12 cellular contexts compared by ENCODE assay signal in the genomic region with DNA sequence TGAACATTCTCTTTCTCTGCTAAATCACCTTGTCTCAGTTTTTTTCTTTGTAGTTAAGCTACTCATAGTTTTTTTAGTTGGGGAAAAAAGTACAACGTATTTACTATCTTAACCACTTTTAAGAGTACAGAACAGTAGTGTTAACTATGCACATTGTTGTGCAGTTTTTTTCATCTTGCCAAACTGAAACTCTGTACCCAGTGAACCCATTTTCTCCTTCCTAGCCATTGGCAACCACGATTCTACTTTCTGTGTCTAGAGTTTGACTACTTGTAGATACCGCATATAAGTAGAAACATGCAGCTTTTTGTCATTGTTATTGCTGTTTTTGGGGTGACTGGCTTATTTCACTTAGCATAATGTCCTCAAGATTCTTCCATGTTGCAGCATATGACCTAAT. TPM values are rescaled to one million over a fixed set of nuclear protein-coding genes. Genes with fewer than 3 reads are reported as not detected.
DNase-seq lines count a peak whose midpoint lies in the region; ATAC-seq and TF ChIP-seq lines count a peak whose summit lies in the region.
"Had no signal": no experiment of that assay in that cellular context is flagged by ENCODE, and none has a peak within 500 bp of the region (broad histone marks: within the 10 kb centered on the region; RNA-seq: fewer than 3 reads in every experiment).

No MANE protein-coding gene starts in this region.

- peaks cover 55% of the 10 kb centered on the region for H3K36me3 Mint-ChIP-seq in activated CD4-positive, alpha-beta T cell treated with anti-CD3 and anti-CD28 coated beads, Interleukin-2, amount 10 ng/mL, durations not matched to agents 24 days and 14 days (ENCODE audit: low read depth)
- H3K36me3 Mint-ChIP-seq in activated T-helper 17 cell treated with anti-CD3 and anti-CD28 coated beads, Interleukin-2, amount 50 U/mL, for 72 hours (ENCODE audit: low read depth), result peaks cover 22% of the 10 kb centered on the region

- H3K4me1 Mint-ChIP-seq in activated CD4-positive, alpha-beta T cell treated with anti-CD3 and anti-CD28 coated beads, Interleukin-2, amount 10 ng/mL, durations not matched to agents 24 days and 14 days, result peaks cover 38% of the 10 kb centered on the region
- H3K4me1 Mint-ChIP-seq in stimulated activated naive CD8-positive, alpha-beta T cell treated with anti-CD3 and anti-CD28 coated beads, Interleukin-15, amount 100 ng/mL, for 72 hours, result peaks cover 61% of the 10 kb centered on the region
- H3K4me1 Mint-ChIP-seq in activated T-helper 17 cell treated with anti-CD3 and anti-CD28 coated beads, Interleukin-2, amount 50 U/mL, for 72 hours, result peaks cover 23% of the 10 kb centered on the region

- no peak for DNase-seq in activated CD4-positive, alpha-beta T cell treated with anti-CD3 and anti-CD28 coated beads, Interleukin-2, amount 10 ng/mL, durations not matched to agents 24 days and 14 days
- no peak for DNase-seq in activated CD4-positive, alpha-beta T cell treated with anti-CD3 and anti-CD28 coated beads for 48 hours
- DNase-seq in stimulated activated naive CD8-positive, alpha-beta T cell treated with anti-CD3 and anti-CD28 coated beads, Interleukin-15, amount 100 ng/mL, for 72 hours, result no peak
- DNase-seq in stimulated activated naive CD8-positive, alpha-beta T cell treated with anti-CD3 and anti-CD28 coated beads, Interleukin-15, Interleukin-2, amounts not matched to agents 100 U/mL and 50 U/mL, for 24 hours, result no peak
- DNase-seq in NCI-H446 (lab: John Stamatoyannopoulos, UW) (no peak), GM13976 (ENCODE audit: low spot score) (no peak)
- DNase-seq: GDM1, NCI-H1092, NCI-H524 treated with DMSO at 0.1 percent for 48 hours, SHP77 had no signal

- peak; percentile 28 for ATAC-seq in stimulated activated naive CD8-positive, alpha-beta T cell treated with anti-CD3 and anti-CD28 coated beads, Interleukin-15, amount 100 ng/mL, for 72 hours
- ATAC-seq in stimulated activated naive CD8-positive, alpha-beta T cell treated with anti-CD3 and anti-CD28 coated beads, Interleukin-15, Interleukin-2, amounts not matched to agents 100 U/mL and 50 U/mL, for 24 hours, result no peak
- peak; percentile 32 for ATAC-seq in activated T-helper 17 cell treated with anti-CD3 and anti-CD28 coated beads, Interleukin-2, amount 50 U/mL, for 72 hours (replicated peaks)
- ATAC-seq in HG02938 (IDR thresholded peaks at IDR 0.05; ENCODE audit: unreplicated experiment), result no peak

- no peak for TF ChIP-seq CTCF in GM13976 (IDR thresholded peaks at IDR 0.05; ENCODE audit: borderline replicate concordance, control extremely low read depth, extremely low read depth, insufficient read depth, missing control alignments)

- peak overlapping the region; percentile 72 for H3K27ac Mint-ChIP-seq in activated CD4-positive, alpha-beta T cell treated with anti-CD3 and anti-CD28 coated beads, Interleukin-2, amount 10 ng/mL, durations not matched to agents 24 days and 14 days
- H3K27ac Mint-ChIP-seq in stimulated activated naive CD8-positive, alpha-beta T cell treated with anti-CD3 and anti-CD28 coated beads, Interleukin-15, amount 100 ng/mL, for 72 hours, result peak overlapping the region; percentile 71 to 87
- H3K27ac Mint-ChIP-seq in activated T-helper 17 cell treated with anti-CD3 and anti-CD28 coated beads, Interleukin-2, amount 50 U/mL, for 72 hours, result peak overlapping the region; percentile 59

- in situ Hi-C loops in GM13976 (cut with MboI; ENCODE audit: low sequenced_read_pairs, unreplicated experiment), result no loop called here

- no peaks in the 10 kb centered on the region for H3K27me3 Mint-ChIP-seq in activated CD4-positive, alpha-beta T cell treated with anti-CD3 and anti-CD28 coated beads, Interleukin-2, amount 10 ng/mL, durations not matched to agents 24 days and 14 days
- H3K27me3 Mint-ChIP-seq in stimulated activated naive CD8-positive, alpha-beta T cell treated with anti-CD3 and anti-CD28 coated beads, Interleukin-15, amount 100 ng/mL, for 72 hours, result no peaks in the 10 kb centered on the region
- no peaks in the 10 kb centered on the region for H3K27me3 Mint-ChIP-seq in activated T-helper 17 cell treated with anti-CD3 and anti-CD28 coated beads, Interleukin-2, amount 50 U/mL, for 72 hours

- H3K9me3 Mint-ChIP-seq in activated CD4-positive, alpha-beta T cell treated with anti-CD3 and anti-CD28 coated beads, Interleukin-2, amount 10 ng/mL, durations not matched to agents 24 days and 14 days, result no peaks in the 10 kb centered on the region
- H3K9me3 Mint-ChIP-seq in stimulated activated naive CD8-positive, alpha-beta T cell treated with anti-CD3 and anti-CD28 coated beads, Interleukin-15, amount 100 ng/mL, for 72 hours, result no peaks in the 10 kb centered on the region
- no peaks in the 10 kb centered on the region for H3K9me3 Mint-ChIP-seq in activated T-helper 17 cell treated with anti-CD3 and anti-CD28 coated beads, Interleukin-2, amount 50 U/mL, for 72 hours

- H3K4me3 Mint-ChIP-seq in activated CD4-positive, alpha-beta T cell treated with anti-CD3 and anti-CD28 coated beads, Interleukin-2, amount 10 ng/mL, durations not matched to agents 24 days and 14 days, result peak overlapping the region; percentile 28
- H3K4me3 Mint-ChIP-seq in stimulated activated naive CD8-positive, alpha-beta T cell treated with anti-CD3 and anti-CD28 coated beads, Interleukin-15, amount 100 ng/mL, for 72 hours, result no peak overlapping the region
- peak overlapping the region; percentile 19 for H3K4me3 Mint-ChIP-seq in activated T-helper 17 cell treated with anti-CD3 and anti-CD28 coated beads, Interleukin-2, amount 50 U/mL, for 72 hours

- intact Hi-C loops in activated CD4-positive, alpha-beta T cell treated with anti-CD3 and anti-CD28 coated beads, Interleukin-2, amount 10 ng/mL, durations not matched to agents 24 days and 14 days (cut with micrococcal nuclease), result no loop called here

RNA-seq across cellular contexts. Expression of a gene that starts 10.0 kb away (rescaled TPM):
- 24.5 and 24.7 TPM in 2 replicates for total RNA-seq in activated CD4-positive, alpha-beta T cell treated with anti-CD3 and anti-CD28 coated beads, Interleukin-2, amount 10 ng/mL, durations not matched to agents 24 days and 14 days
- 10 to 100 TPM; 11.8 to 17.6 TPM for total RNA-seq in activated T-helper 17 cell treated with anti-CD3 and anti-CD28 coated beads, Interleukin-2, amount 50 U/mL, for 72 hours

Comparison
In these comparisons a context has a peak if more than half of its experiments do, and no peak if none do; other contexts are left out.
1. ATAC-seq: peak in stimulated activated naive CD8-positive, alpha-beta T cell treated with anti-CD3 and anti-CD28 coated beads, Interleukin-15, amount 100 ng/mL, for 72 hours (single experiment) and activated T-helper 17 cell treated with anti-CD3 and anti-CD28 coated beads, Interleukin-2, amount 50 U/mL, for 72 hours (single experiment); none in stimulated activated naive CD8-positive, alpha-beta T cell treated with anti-CD3 and anti-CD28 coated beads, Interleukin-15, Interleukin-2, amounts not matched to agents 100 U/mL and 50 U/mL, for 24 hours (single experiment) and HG02938 (single experiment).
2. H3K4me3 Mint-ChIP-seq: peak in activated CD4-positive, alpha-beta T cell treated with anti-CD3 and anti-CD28 coated beads, Interleukin-2, amount 10 ng/mL, durations not matched to agents 24 days and 14 days (single experiment) and activated T-helper 17 cell treated with anti-CD3 and anti-CD28 coated beads, Interleukin-2, amount 50 U/mL, for 72 hours (single experiment); none in stimulated activated naive CD8-positive, alpha-beta T cell treated with anti-CD3 and anti-CD28 coated beads, Interleukin-15, amount 100 ng/mL, for 72 hours (0 of 2).
3. Peak in every context shown above with its lines, with median percentiles within 50 percentile points of each other: H3K27ac Mint-ChIP-seq.